25 cellular contexts compared by ENCODE assay signal in the genomic region with DNA sequence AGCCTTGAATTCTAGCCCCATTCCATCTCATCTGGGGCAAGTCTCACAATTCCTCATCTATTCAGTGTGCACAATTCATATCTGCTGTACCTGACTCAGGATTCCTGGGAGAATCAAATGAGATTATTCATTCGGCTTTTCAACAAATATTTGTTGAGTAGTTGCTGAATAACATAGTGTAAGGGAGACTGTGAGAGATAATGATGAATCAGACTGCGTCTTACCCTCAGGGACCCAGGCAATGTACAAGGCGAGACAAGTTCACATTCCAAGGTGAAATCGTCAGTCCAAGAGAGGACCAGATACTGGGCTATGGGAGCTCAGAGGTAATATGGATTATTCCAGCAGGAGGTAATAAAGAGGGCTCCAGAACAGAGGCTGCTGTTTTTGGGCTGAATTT.
A peak's percentile ranks its signal among the peaks of the same experiment; 100 is the strongest.
DNase-seq lines count a peak whose midpoint lies in the region; ATAC-seq, FAIRE-seq and TF ChIP-seq lines count a peak whose summit lies in the region.
"Had no signal": no experiment of that assay in that cellular context is flagged by ENCODE, and none has a peak within 500 bp of the region (broad histone marks: within the 10 kb centered on the region; RNA-seq: fewer than 3 reads in every experiment).

No MANE protein-coding gene starts in this region.

- peaks cover 5% of the 10 kb centered on the region for H3K27me3 Mint-ChIP-seq in astrocyte (ENCODE audit: low read depth, unreplicated experiment)
- peaks cover 19% of the 10 kb centered on the region for H3K27me3 Mint-ChIP-seq in activated naive CD8-positive, alpha-beta T cell treated with anti-CD3 and anti-CD28 coated beads for 36 hours
- peaks cover 37% of the 10 kb centered on the region for H3K27me3 Mint-ChIP-seq in T-helper 2 cell treated with Interferon-gamma antibody and Interleukin-4, amounts not matched to agents 5 μg/mL and 100 μg/mL, for 36 hours (ENCODE audit: low read depth)

- dilution Hi-C loops in IMR-90 (cut with HindIII; ENCODE audit: low sequenced_read_pairs, unreplicated experiment): no loop called here

- TF ChIP-seq CTCF in IMR-90 (conservative IDR thresholded peaks at IDR 0.05; ENCODE audit: low read depth, low read length): no peak
- TF ChIP-seq CTCF in astrocyte (IDR thresholded peaks at IDR 0.05; ENCODE audit: insufficient read depth, low read depth, low read length): no peak

- H3K36me3 ChIP-seq in IMR-90 (ENCODE audit: control insufficient read depth, insufficient read depth, low read length) (no peaks in the 10 kb centered on the region), astrocyte (ENCODE audit: insufficient read depth, low read length) (no peaks in the 10 kb centered on the region)
- H3K36me3 ChIP-seq: adrenal gland, Peyer's patch, right atrium auricular region had no signal

- no peak overlapping the region for H2BK15ac ChIP-seq in IMR-90 (ENCODE audit: low read depth, low read length)

- no peak overlapping the region for H3K14ac ChIP-seq in IMR-90 (replicated peaks; ENCODE audit: low read depth, low read length)

- H4K20me1 ChIP-seq in IMR-90 (ENCODE audit: insufficient read depth, low read length) (no peaks in the 10 kb centered on the region), astrocyte (ENCODE audit: insufficient read depth, low read length) (no peaks in the 10 kb centered on the region)

- no peak overlapping the region for H2BK120ac ChIP-seq in IMR-90 (ENCODE audit: low read depth, low read length)

- intact Hi-C loops in IMR-90 (cut with micrococcal nuclease): loop anchor here (5.0 kb wide), 2 partner anchors 374 to 1314 kb away; no protein-coding TSS in a partner anchor

- no peak overlapping the region for H4K5ac ChIP-seq in IMR-90 (ENCODE audit: low read depth, low read length)

- H3K4ac ChIP-seq in IMR-90 (ENCODE audit: low read depth, low read length): no peak overlapping the region

- peak; percentile 48 for ATAC-seq in IMR-90 (ENCODE audit: low read depth)
- ATAC-seq in HG03280 (IDR thresholded peaks at IDR 0.05; ENCODE audit: unreplicated experiment): no peak
- ATAC-seq: stimulated activated naive B cell treated with anti-CD40 and anti-IgM and Interleukin-4, amounts not matched to agents 10 μg/mL and 1 μg/mL and 100 μg/mL, for 72 hours had no signal

- H3K9me3 ChIP-seq in IMR-90 (ENCODE audit: control insufficient read depth, insufficient read depth, low read length) (no peaks in the 10 kb centered on the region), astrocyte (ENCODE audit: insufficient read depth, low read depth, low read length) (no peaks in the 10 kb centered on the region)
- H3K9me3 ChIP-seq: adrenal gland, Peyer's patch, right atrium auricular region had no signal

- H3K9me3 Mint-ChIP-seq in astrocyte (ENCODE audit: unreplicated experiment): no peaks in the 10 kb centered on the region
- no peaks in the 10 kb centered on the region for H3K9me3 Mint-ChIP-seq in activated naive CD8-positive, alpha-beta T cell treated with anti-CD3 and anti-CD28 coated beads for 36 hours
- no peaks in the 10 kb centered on the region for H3K9me3 Mint-ChIP-seq in T-helper 2 cell treated with Interferon-gamma antibody and Interleukin-4, amounts not matched to agents 5 μg/mL and 100 μg/mL, for 36 hours
- H3K9me3 Mint-ChIP-seq: CD8-positive, alpha-beta memory T cell; central memory CD8-positive, alpha-beta T cell; memory B cell; naive B cell; stimulated activated naive B cell treated with anti-CD40 and anti-IgM and Interleukin-4, amounts not matched to agents 10 μg/mL and 1 μg/mL and 100 μg/mL, for 72 hours had no signal

- H3K18ac ChIP-seq in IMR-90 (ENCODE audit: low read depth, low read length): no peak overlapping the region

- no CpG with 5 or more reads among the region's 4 CpGs for WGBS in IMR-90 (ENCODE audit: extremely low coverage in 2 of 2, insufficient read length in 1 of 2), 2 experiments

- peaks cover 22% of the 10 kb centered on the region for H3K4me1 Mint-ChIP-seq in astrocyte (ENCODE audit: low read depth, unreplicated experiment)
- H3K4me1 Mint-ChIP-seq in activated naive CD8-positive, alpha-beta T cell treated with anti-CD3 and anti-CD28 coated beads for 36 hours: no peaks in the 10 kb centered on the region
- H3K4me1 Mint-ChIP-seq in T-helper 2 cell treated with Interferon-gamma antibody and Interleukin-4, amounts not matched to agents 5 μg/mL and 100 μg/mL, for 36 hours (ENCODE audit: low read depth): no peaks in the 10 kb centered on the region

- no peaks in the 10 kb centered on the region; the same call in 1 of the 2 replicates for H3K4me1 ChIP-seq in IMR-90 (ENCODE audit: control insufficient read depth, insufficient read depth, low read length)
- H3K4me1 ChIP-seq in astrocyte (ENCODE audit: insufficient read depth, low read length): peaks cover 14% of the 10 kb centered on the region
- H3K4me1 ChIP-seq: Peyer's patch had no signal

- H3K56ac ChIP-seq in IMR-90 (ENCODE audit: extremely low read depth, insufficient read depth, low read length): no peak overlapping the region

- H3K23ac ChIP-seq in IMR-90 (ENCODE audit: low read depth, low read length): no peak overlapping the region

- no peaks in the 10 kb centered on the region for H3K9me1 ChIP-seq in IMR-90 (ENCODE audit: insufficient read depth, low read length)

- no peak overlapping the region for H2BK5ac ChIP-seq in IMR-90 (ENCODE audit: low read depth, low read length, poor library complexity, severe bottlenecking)

- CTCF ChIA-PET in IMR-90 (lab: Yijun Ruan, JAX): interaction anchor here (2.4 kb wide), 1 partner anchor 115 kb away, joined by 14 read pairs; no protein-coding TSS in a partner anchor

- DNase-seq in EH (ENCODE audit: low read depth): peak; percentile 69
- peak; percentile 18 for DNase-seq in IMR-90
- peak; percentile 38 for DNase-seq in astrocyte (ENCODE audit: low read depth)
- DNase-seq in kidney tubule cell (ENCODE audit: low spot score): peak; percentile 81
- DNase-seq in activated naive CD8-positive, alpha-beta T cell treated with anti-CD3 and anti-CD28 coated beads for 36 hours: no peak
- DNase-seq in T-helper 2 cell treated with Interferon-gamma antibody and Interleukin-4, amounts not matched to agents 5 μg/mL and 100 μg/mL, for 36 hours (ENCODE audit: low spot score): no peak
- no peak for DNase-seq in SHP77 (lab: John Stamatoyannopoulos, UW)
- DNase-seq: activated CD4-positive, alpha-beta T cell treated with anti-CD3 and anti-CD28 coated beads, Interleukin-2, amount 50 U/mL, for 1 hour; activated CD8-positive, alpha-beta memory T cell treated with anti-CD3 and anti-CD28 coated beads, Interleukin-2, amount 50 U/mL, for 48 hours; activated gamma-delta T cell; adrenal gland; CD8-positive, alpha-beta memory T cell; DMS79; effector CD8-positive, alpha-beta T cell; MM.1S; naive B cell; Peyer's patch; stimulated activated naive B cell treated with anti-CD40 and anti-IgM and Interleukin-4, amounts not matched to agents 10 μg/mL and 1 μg/mL and 100 μg/mL, for 72 hours had no signal

- no peak overlapping the region for H3K27ac Mint-ChIP-seq in astrocyte (ENCODE audit: unreplicated experiment)
- H3K27ac Mint-ChIP-seq in activated naive CD8-positive, alpha-beta T cell treated with anti-CD3 and anti-CD28 coated beads for 36 hours: no peak overlapping the region
- H3K27ac Mint-ChIP-seq in T-helper 2 cell treated with Interferon-gamma antibody and Interleukin-4, amounts not matched to agents 5 μg/mL and 100 μg/mL, for 36 hours: no peak overlapping the region
- H3K27ac Mint-ChIP-seq: CD8-positive, alpha-beta memory T cell; memory B cell; naive B cell; stimulated activated naive B cell treated with anti-CD40 and anti-IgM and Interleukin-4, amounts not matched to agents 10 μg/mL and 1 μg/mL and 100 μg/mL, for 72 hours had no signal

- no peak for TF ChIP-seq POLR2A in IMR-90 (IDR thresholded peaks at IDR 0.05; ENCODE audit: low read depth, low read length)

- no peak overlapping the region for H2AK9ac ChIP-seq in IMR-90 (replicated peaks; ENCODE audit: low read depth, low read length, poor library complexity)

- POLR2A ChIA-PET in IMR-90 (lab: Charles Lee; ENCODE audit: unreplicated experiment): no interaction called here

- H3K4me2 ChIP-seq in IMR-90 (ENCODE audit: low read depth, low read length) (no peak overlapping the region), astrocyte (ENCODE audit: low read length) (no peak overlapping the region)
- H3K4me2 ChIP-seq: hepatocyte had no signal

- H3K79me2 ChIP-seq in astrocyte (ENCODE audit: insufficient read depth, low read length): no peaks in the 10 kb centered on the region
- H3K79me2 ChIP-seq: hepatocyte had no signal

- BruUV-seq in IMR-90 (replicated peaks; lab: Mats Ljungman, UMichigan): no TSS peak

- H3K9ac ChIP-seq in IMR-90 (ENCODE audit: low read depth, low read length) (no peak overlapping the region), astrocyte (ENCODE audit: low read length) (no peak overlapping the region)

- H4K91ac ChIP-seq in IMR-90 (ENCODE audit: insufficient read depth, low read depth, low read length): no peak overlapping the region

- H3K27me3 ChIP-seq in IMR-90 (ENCODE audit: control insufficient read depth, insufficient read depth, low read length) (peaks cover 38% of the 10 kb centered on the region), astrocyte (ENCODE audit: insufficient read depth, low read length) (peaks cover 6% of the 10 kb centered on the region)
- H3K27me3 ChIP-seq: adrenal gland, hepatocyte, Peyer's patch, right atrium auricular region had no signal

- no peak overlapping the region for H4K8ac ChIP-seq in IMR-90 (ENCODE audit: low read depth in 2 of 2, low read length in 2 of 2)

- no peak overlapping the region for H3K27ac ChIP-seq in IMR-90 (ENCODE audit: insufficient read depth, low read length)
- H3K27ac ChIP-seq in astrocyte (ENCODE audit: low read depth, low read length): no peak overlapping the region
- H3K27ac ChIP-seq: adrenal gland, hepatocyte, Peyer's patch, right atrium auricular region had no signal

- no peak for FAIRE-seq in astrocyte (lab: Jason Lieb, UNC)
- FAIRE-seq: GM18507, HepG2 had no signal

- no peaks in the 10 kb centered on the region for H3K79me1 ChIP-seq in IMR-90 (ENCODE audit: low read depth in 1 of 2, low read length in 2 of 2)

- no peak overlapping the region for H2BK20ac ChIP-seq in IMR-90 (ENCODE audit: low read depth, low read length)

- TF ChIP-seq RAD21 in IMR-90 (IDR thresholded peaks at IDR 0.05; ENCODE audit: low read length): no peak

- H2AFZ ChIP-seq in IMR-90 (replicated peaks; ENCODE audit: low read length, poor library complexity) (no peak overlapping the region), astrocyte (ENCODE audit: low read depth, low read length) (no peak overlapping the region)
- H2AFZ ChIP-seq: hepatocyte had no signal

- H3K4me3 ChIP-seq in IMR-90 (ENCODE audit: insufficient read depth, low read depth, low read length): no peak overlapping the region
- no peak overlapping the region for H3K4me3 ChIP-seq in astrocyte (ENCODE audit: insufficient read depth, low read depth, low read length)
- H3K4me3 ChIP-seq: adrenal gland, hepatocyte, Peyer's patch, right atrium auricular region had no signal

- H3K4me3 Mint-ChIP-seq in astrocyte (ENCODE audit: unreplicated experiment): no peak overlapping the region
- no peak overlapping the region for H3K4me3 Mint-ChIP-seq in activated naive CD8-positive, alpha-beta T cell treated with anti-CD3 and anti-CD28 coated beads for 36 hours
- no peak overlapping the region for H3K4me3 Mint-ChIP-seq in T-helper 2 cell treated with Interferon-gamma antibody and Interleukin-4, amounts not matched to agents 5 μg/mL and 100 μg/mL, for 36 hours
- H3K4me3 Mint-ChIP-seq: CD8-positive, alpha-beta memory T cell; central memory CD8-positive, alpha-beta T cell; memory B cell; naive B cell; stimulated activated naive B cell treated with anti-CD40 and anti-IgM and Interleukin-4, amounts not matched to agents 10 μg/mL and 1 μg/mL and 100 μg/mL, for 72 hours had no signal

- in situ Hi-C loops in IMR-90 (cut with MboI; ENCODE audit: low sequenced_read_pairs): loop anchor here (5.0 to 10.0 kb wide), 2 partner anchors 119 to 372 kb away; no protein-coding TSS in a partner anchor

- no peak overlapping the region for H2AK5ac ChIP-seq in IMR-90 (ENCODE audit: low read depth, low read length)

- H3K36me3 Mint-ChIP-seq in astrocyte (ENCODE audit: low read depth, unreplicated experiment): no peaks in the 10 kb centered on the region
- no peaks in the 10 kb centered on the region for H3K36me3 Mint-ChIP-seq in activated naive CD8-positive, alpha-beta T cell treated with anti-CD3 and anti-CD28 coated beads for 36 hours
- no peaks in the 10 kb centered on the region for H3K36me3 Mint-ChIP-seq in T-helper 2 cell treated with Interferon-gamma antibody and Interleukin-4, amounts not matched to agents 5 μg/mL and 100 μg/mL, for 36 hours (ENCODE audit: low read depth)
- H3K36me3 Mint-ChIP-seq: CD8-positive, alpha-beta memory T cell; memory B cell; naive B cell; stimulated activated naive B cell treated with anti-CD40 and anti-IgM and Interleukin-4, amounts not matched to agents 10 μg/mL and 1 μg/mL and 100 μg/mL, for 72 hours had no signal

Comparison
In these comparisons a context has a peak if more than half of its experiments do, and no peak if none do; other contexts are left out.
1. DNase-seq: peak in EH (single experiment), IMR-90 (single experiment), astrocyte (single experiment) and kidney tubule cell (single experiment); none in activated naive CD8-positive, alpha-beta T cell treated with anti-CD3 and anti-CD28 coated beads for 36 hours (single experiment), T-helper 2 cell treated with Interferon-gamma antibody and Interleukin-4, amounts not matched to agents 5 μg/mL and 100 μg/mL, for 36 hours (single experiment) and SHP77 (0 of 2).